In genomic region chr5:43191740-43192557, GRCh38 we compare ENCODE assay signal across 7 cellular contexts. TPM values are rescaled to one million over a fixed set of nuclear protein-coding genes. Genes with fewer than 3 reads are reported as not detected.
DNase-seq lines count a peak whose midpoint lies in the region; ATAC-seq and TF ChIP-seq lines count a peak whose summit lies in the region.

TSS of gene NIM1K (plus strand) at chr5:43192225. CDS start at chr5:43245776, 53,551 bp downstream.

- peaks cover 16 to 34% (median 17%) of the 10 kb centered on the region in 3 donors for H3K4me1 ChIP-seq in esophagus squamous epithelium
- no peaks in the 10 kb centered on the region for H3K4me1 ChIP-seq in muscle layer of duodenum (ENCODE audit: control insufficient read depth in 1 of 2, insufficient read depth in 2 of 2, low read length in 2 of 2)

- TF ChIP-seq CTCF in esophagus squamous epithelium (IDR thresholded peaks at IDR 0.05), result no peak

- H3K27ac Mint-ChIP-seq in activated T-cell treated with anti-CD3 and anti-CD28 coated beads, Interleukin-2, amount 50 U/mL, for 24 hours, result peak within 1 kb of the TSS; percentile 87
- H3K27ac Mint-ChIP-seq in stimulated activated naive CD8-positive, alpha-beta T cell treated with anti-CD3 and anti-CD28 coated beads, Interleukin-15, amount 100 ng/mL, for 72 hours, result peak within 1 kb of the TSS; percentile 95 to 99

- peak within 1 kb of the TSS in 2 of 4 donors; percentile 2 to 46 for H3K27ac ChIP-seq in esophagus squamous epithelium
- H3K27ac ChIP-seq in muscle layer of duodenum (ENCODE audit: low read length), result peak within 1 kb of the TSS; percentile 20

- peak; percentile 78 for DNase-seq in NCI-H2227 (lab: John Stamatoyannopoulos, UW; ENCODE audit: unreplicated experiment)
- peak; percentile 66 for DNase-seq in activated T-cell treated with anti-CD3 and anti-CD28 coated beads, Interleukin-2, amount 50 U/mL, for 24 hours
- no peak for DNase-seq in esophagus squamous epithelium (lab: John Stamatoyannopoulos, UW)
- DNase-seq in stimulated activated naive CD8-positive, alpha-beta T cell treated with anti-CD3 and anti-CD28 coated beads, Interleukin-15, amount 100 ng/mL, for 72 hours, result peak; percentile 60 to 61

- H3K4me3 ChIP-seq in esophagus squamous epithelium (peak within 1 kb of the TSS; percentile 41 to 77 (median 52)), muscle layer of duodenum (ENCODE audit: low read depth in 1 of 2, low read length in 2 of 2) (peak within 1 kb of the TSS; percentile 77 to 80)

- no peaks in the 10 kb centered on the region for H3K9me3 Mint-ChIP-seq in activated T-cell treated with anti-CD3 and anti-CD28 coated beads, Interleukin-2, amount 50 U/mL, for 24 hours
- H3K9me3 Mint-ChIP-seq in stimulated activated naive CD8-positive, alpha-beta T cell treated with anti-CD3 and anti-CD28 coated beads, Interleukin-15, amount 100 ng/mL, for 72 hours, result no peaks in the 10 kb centered on the region

- H3K4me3 Mint-ChIP-seq in activated T-cell treated with anti-CD3 and anti-CD28 coated beads, Interleukin-2, amount 50 U/mL, for 24 hours, result peak within 1 kb of the TSS; percentile 80
- H3K4me3 Mint-ChIP-seq in stimulated activated naive CD8-positive, alpha-beta T cell treated with anti-CD3 and anti-CD28 coated beads, Interleukin-15, amount 100 ng/mL, for 72 hours, result peak within 1 kb of the TSS; percentile 92 to 94

- TF ChIP-seq POLR2A in esophagus squamous epithelium (IDR thresholded peaks at IDR 0.05), result no peak

- peak; percentile 55 for ATAC-seq in GM18519 (IDR thresholded peaks at IDR 0.05; ENCODE audit: low FRiP score, unreplicated experiment)
- peak; percentile 87 for ATAC-seq in HG02759 (IDR thresholded peaks at IDR 0.05; ENCODE audit: unreplicated experiment)
- peak; percentile 74 for ATAC-seq in stimulated activated naive CD8-positive, alpha-beta T cell treated with anti-CD3 and anti-CD28 coated beads, Interleukin-15, amount 100 ng/mL, for 72 hours

- peaks cover 0 to 19% (median 0%) of the 10 kb centered on the region in 4 donors for H3K27me3 ChIP-seq in esophagus squamous epithelium
- H3K27me3 ChIP-seq in muscle layer of duodenum (ENCODE audit: low read depth, low read length), result no peaks in the 10 kb centered on the region

- 1 to 3% methylated on average over 9 to 14 of the region's 64 CpGs for WGBS in esophagus squamous epithelium, 2 donors

- intact Hi-C loops in esophagus squamous epithelium (cut with DNase I), result no loop called here

- peaks cover 34% of the 10 kb centered on the region for H3K4me1 Mint-ChIP-seq in activated T-cell treated with anti-CD3 and anti-CD28 coated beads, Interleukin-2, amount 50 U/mL, for 24 hours (ENCODE audit: low read depth)
- H3K4me1 Mint-ChIP-seq in stimulated activated naive CD8-positive, alpha-beta T cell treated with anti-CD3 and anti-CD28 coated beads, Interleukin-15, amount 100 ng/mL, for 72 hours, result peaks cover 47% of the 10 kb centered on the region

- peaks cover 10% of the 10 kb centered on the region for H3K36me3 Mint-ChIP-seq in activated T-cell treated with anti-CD3 and anti-CD28 coated beads, Interleukin-2, amount 50 U/mL, for 24 hours (ENCODE audit: low read depth)

- no peaks in the 10 kb centered on the region for H3K36me3 ChIP-seq in esophagus squamous epithelium
- H3K36me3 ChIP-seq in muscle layer of duodenum (ENCODE audit: control insufficient read depth in 1 of 2, insufficient read depth in 2 of 2, low read length in 2 of 2), result no peaks in the 10 kb centered on the region

- peaks cover 21% of the 10 kb centered on the region for H3K27me3 Mint-ChIP-seq in activated T-cell treated with anti-CD3 and anti-CD28 coated beads, Interleukin-2, amount 50 U/mL, for 24 hours
- peaks cover 17% of the 10 kb centered on the region for H3K27me3 Mint-ChIP-seq in stimulated activated naive CD8-positive, alpha-beta T cell treated with anti-CD3 and anti-CD28 coated beads, Interleukin-15, amount 100 ng/mL, for 72 hours

- H3K9me3 ChIP-seq in esophagus squamous epithelium (no peaks in the 10 kb centered on the region), muscle layer of duodenum (ENCODE audit: control insufficient read depth in 1 of 2, low read length in 2 of 2) (no peaks in the 10 kb centered on the region)

RNA-seq across cellular contexts. Expression of gene NIM1K, which starts in this region (rescaled TPM):
- under 1 TPM in 2 of 4 donors, not detected in 2; 0.38 TPM for total RNA-seq in esophagus squamous epithelium
